Comparison of ENCODE assay signal across 8 cellular contexts in the genomic region with DNA sequence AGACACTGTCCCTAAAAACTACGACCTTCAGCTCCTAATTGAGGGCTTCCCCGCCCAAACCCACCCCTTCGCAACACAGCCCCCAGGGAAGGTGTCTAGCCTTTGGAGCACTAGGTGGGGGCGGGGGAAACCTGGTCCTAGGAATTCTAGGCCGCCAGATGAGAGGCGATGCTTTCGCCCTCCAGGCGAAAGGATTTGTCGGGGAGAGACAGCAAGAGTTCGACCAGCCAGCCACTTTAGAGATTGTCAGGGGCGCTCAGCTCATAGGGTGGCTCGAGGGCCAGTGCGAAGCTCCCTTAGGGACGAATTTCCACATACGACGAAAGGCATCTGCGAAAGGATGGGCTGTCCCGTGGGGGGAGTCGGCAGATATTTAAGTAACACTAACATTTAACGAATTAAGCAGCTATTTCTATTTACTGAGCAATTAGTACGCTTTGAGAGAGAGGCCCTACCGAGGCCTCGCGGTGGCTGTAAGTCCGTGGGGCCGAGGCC. TPM values are rescaled to one million over a fixed set of nuclear protein-coding genes. Genes with fewer than 3 reads are reported as not detected.
DNase-seq lines count a peak whose midpoint lies in the region; ATAC-seq and TF ChIP-seq lines count a peak whose summit lies in the region.

No MANE protein-coding gene starts in this region.

- intact Hi-C loops in spleen (cut with DNase I; ENCODE audit: low total_unique reads): loop anchor here (5.0 kb wide), 1 partner anchor 76 kb away; no protein-coding TSS in a partner anchor

- ATAC-seq in GM19023 (IDR thresholded peaks at IDR 0.05; ENCODE audit: unreplicated experiment) (no peak), HG02588 (IDR thresholded peaks at IDR 0.05; ENCODE audit: unreplicated experiment) (no peak)

- peak; percentile 87 for TF ChIP-seq CTCF in GM20000 (IDR thresholded peaks at IDR 0.05; ENCODE audit: extremely low read depth, missing control alignments)
- no peak for TF ChIP-seq CTCF in fibroblast of villous mesenchyme (IDR thresholded peaks at IDR 0.05; ENCODE audit: insufficient read depth, low read depth, low read length)
- peak in 6 of 11 experiments; percentile 88 to 95 (median 93) for TF ChIP-seq CTCF in spleen (IDR thresholded peaks at IDR 0.05 in 8 of 11, conservative IDR thresholded peaks at IDR 0.05 in 3 of 11)

- no peak for TF ChIP-seq POLR2A in spleen (IDR thresholded peaks at IDR 0.05)

- H3K27ac ChIP-seq in SJSA1 (no peak overlapping the region; the same call in 1 of the 2 replicates), spleen (peak overlapping the region; percentile 83 to 93 (median 90))

- H3K36me3 ChIP-seq in SJSA1 (peaks cover 51% of the 10 kb centered on the region), spleen (no peaks in the 10 kb centered on the region)

- 20 to 33% (median 28%) methylated on average over 17 to 26 of the region's 26 CpGs for WGBS in spleen, 5 donors

- no peak for DNase-seq in GM20000 (ENCODE audit: low spot score)
- no peak for DNase-seq in SJSA1 (ENCODE audit: low read depth in 1 of 2, low spot score in 2 of 2)
- DNase-seq in fibroblast of villous mesenchyme (ENCODE audit: low read depth): no peak
- DNase-seq in spleen: no peak
- no peak for DNase-seq in NCI-H1105 (lab: John Stamatoyannopoulos, UW)
- DNase-seq in C1 segment of cervical spinal cord (lab: John Stamatoyannopoulos, UW): no peak

- H3K4me3 ChIP-seq in SJSA1: peak overlapping the region; percentile 24
- H3K4me3 ChIP-seq in fibroblast of villous mesenchyme (ENCODE audit: low read depth, low read length): peak overlapping the region; percentile 69
- H3K4me3 ChIP-seq in spleen: peak overlapping the region; percentile 38 to 77 (median 55)

- H3K9me3 ChIP-seq in SJSA1 (replicated peaks): peaks cover 4% of the 10 kb centered on the region; the same call in 1 of the 2 replicates
- H3K9me3 ChIP-seq in spleen: no peaks in the 10 kb centered on the region

- H3K4me1 ChIP-seq in SJSA1 (replicated peaks): peaks cover 45% of the 10 kb centered on the region
- peaks cover 5 to 53% (median 25%) of the 10 kb centered on the region in 6 donors for H3K4me1 ChIP-seq in spleen

- H3K27me3 ChIP-seq in SJSA1 (replicated peaks) (no peaks in the 10 kb centered on the region), spleen (replicated peaks in 1 of 7) (peaks cover 0 to 12% (median 0%) of the 10 kb centered on the region in 7 donors)

RNA-seq across cellular contexts. Expression of a gene that starts 5.3 kb away (rescaled TPM):
- 576 and 629 TPM in 2 replicates for total RNA-seq in SJSA1 (2014; rRNA removed; shearing (Covaris generic))
- total RNA-seq in fibroblast of villous mesenchyme (85.1 and 108 TPM in 2 replicates), spleen (10 to 100 TPM in 2 of 7 donors, 1 to 10 TPM in 5; 4.7 to 15.7 (median 6.5) TPM)
- polyA plus RNA-seq in spleen: 1 to 10 TPM; 1.7 to 2.7 (median 2.0) TPM

RNA-seq across cellular contexts. Expression of a gene that starts 19.8 kb away (rescaled TPM):
- total RNA-seq in SJSA1 (2014; rRNA removed; shearing (Covaris generic)): 0.60 and 0.61 TPM in 2 replicates
- under 0.01 TPM in 1 of 2 replicates, not detected in the other for total RNA-seq in fibroblast of villous mesenchyme
- under 1 TPM in 1 of 7 donors, not detected in 6; 0.34 TPM for total RNA-seq in spleen
- under 1 TPM in 2 of 3 donors, not detected in 1; 0.02 TPM for polyA plus RNA-seq in spleen

RNA-seq across cellular contexts. Expression of a gene that starts 22.6 kb away (rescaled TPM):
- total RNA-seq in SJSA1 (2014; rRNA removed; shearing (Covaris generic)): 162 and 245 TPM in 2 replicates
- 187 and 189 TPM in 2 replicates for total RNA-seq in fibroblast of villous mesenchyme
- 10 to 100 TPM; 34.7 to 50.4 (median 40.4) TPM for total RNA-seq in spleen
- 10 to 100 TPM; 48.3 to 60.1 (median 49.3) TPM for polyA plus RNA-seq in spleen

RNA-seq across cellular contexts. Expression of a gene that starts 24.7 kb away (rescaled TPM):
- total RNA-seq in SJSA1 (2014; rRNA removed; shearing (Covaris generic)): 44.9 and 58.0 TPM in 2 replicates
- total RNA-seq in fibroblast of villous mesenchyme (19.0 and 23.8 TPM in 2 replicates), spleen (10 to 100 TPM in 1 of 7 donors, 1 to 10 TPM in 6; 5.7 to 10.9 (median 8.9) TPM)
- 1 to 10 TPM; 2.3 to 7.8 (median 7.0) TPM for polyA plus RNA-seq in spleen

RNA-seq across cellular contexts. Expression of a gene that starts 33.4 kb away (rescaled TPM):
- 170 and 189 TPM in 2 replicates for total RNA-seq in SJSA1 (2014; rRNA removed; shearing (Covaris generic))
- 42.3 and 47.0 TPM in 2 replicates for total RNA-seq in fibroblast of villous mesenchyme
- 10 to 100 TPM; 32.3 to 52.5 (median 37.2) TPM for total RNA-seq in spleen
- polyA plus RNA-seq in spleen: 10 to 100 TPM; 61.6 to 90.6 (median 83.0) TPM
